Comparison of ENCODE assay signal across 26 cellular contexts in the genomic region with DNA sequence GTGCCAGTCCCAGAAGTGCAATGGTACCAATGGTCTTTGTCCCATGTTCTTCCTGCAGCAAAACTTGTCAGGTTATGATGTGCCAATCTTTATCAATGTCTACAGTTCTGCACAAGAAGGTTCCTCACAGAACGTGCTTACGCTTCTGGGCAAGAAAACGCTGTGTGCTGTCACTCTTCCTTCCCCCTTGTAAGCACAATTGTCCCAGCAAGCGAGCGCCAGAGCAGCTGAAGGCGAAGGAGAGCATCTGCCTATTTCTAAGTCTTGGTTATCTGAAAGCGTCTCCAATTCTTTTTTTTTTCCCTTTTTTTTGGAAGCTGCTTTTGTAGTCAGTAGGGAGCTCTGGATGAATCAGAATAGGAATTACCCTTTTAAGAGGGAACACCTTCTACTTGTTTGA.
DNase-seq lines count a peak whose midpoint lies in the region; ATAC-seq, FAIRE-seq and TF ChIP-seq lines count a peak whose summit lies in the region.
"Had no signal": no experiment of that assay in that cellular context is flagged by ENCODE, and none has a peak within 500 bp of the region (broad histone marks: within the 10 kb centered on the region; RNA-seq: fewer than 3 reads in every experiment).

No MANE protein-coding gene starts in this region.

- H3K4me1 ChIP-seq in osteoblast (ENCODE audit: insufficient read depth, low read length) (no peaks in the 10 kb centered on the region), SK-N-SH (ENCODE audit: control insufficient read depth in 1 of 2, insufficient read depth in 2 of 2, low read depth in 1 of 2, low read length in 1 of 2) (peaks cover 0 to 8% of the 10 kb centered on the region in 2 experiments; a peak in 1 of 4 replicates)
- H3K4me1 ChIP-seq: A549, Caco-2, SJSA1 had no signal

- intact Hi-C loops in head of caudate nucleus (cut with DNase I): no loop called here

- H3K9me2 ChIP-seq in SK-N-SH: no peaks in the 10 kb centered on the region

- H2AFZ ChIP-seq in osteoblast (ENCODE audit: low read length) (no peak overlapping the region), SK-N-SH (ENCODE audit: low read depth) (no peak overlapping the region; the same call in 1 of the 2 replicates)
- H2AFZ ChIP-seq: GM23248 had no signal

- H3K4me1 Mint-ChIP-seq in WTC11 (peaks cover 22% of the 10 kb centered on the region), type B pancreatic cell (ENCODE audit: unreplicated experiment) (no peaks in the 10 kb centered on the region)
- H3K4me1 Mint-ChIP-seq: B cell had no signal

- H3K9me3 Mint-ChIP-seq in WTC11 (no peaks in the 10 kb centered on the region), type B pancreatic cell (no peaks in the 10 kb centered on the region)
- H3K9me3 Mint-ChIP-seq: H9 had no signal

- H3K27ac ChIP-seq in osteoblast (ENCODE audit: low read depth, low read length): no peak overlapping the region
- H3K27ac ChIP-seq in SK-N-SH (ENCODE audit: low read depth in 2 of 2, low read length in 1 of 2): no peak overlapping the region
- H3K27ac ChIP-seq: A549, C4-2B, GM23248, PC-9, SJSA1 had no signal

- no peak for ATAC-seq in WTC11
- ATAC-seq: A549; CD8-positive, alpha-beta T cell had no signal

- no peak for TF ChIP-seq RAD21 in SK-N-SH (IDR thresholded peaks at IDR 0.05; ENCODE audit: low read length)

- H3K4me2 ChIP-seq in osteoblast (ENCODE audit: insufficient read depth, low read length) (no peak overlapping the region), SK-N-SH (no peak overlapping the region)
- H3K4me2 ChIP-seq: A549, PC-9 had no signal

- TF ChIP-seq CTCF in WTC11 (IDR thresholded peaks at IDR 0.05) (no peak), osteoblast (IDR thresholded peaks at IDR 0.05; ENCODE audit: extremely low read depth, low read depth, low read length) (no peak), type B pancreatic cell (conservative IDR thresholded peaks at IDR 0.05) (no peak), SK-N-SH (IDR thresholded peaks at IDR 0.05) (no peak)

- H3K36me3 ChIP-seq in osteoblast (ENCODE audit: insufficient read depth, low read length) (no peaks in the 10 kb centered on the region), SK-N-SH (replicated peaks in 1 of 2; ENCODE audit: control insufficient read depth in 1 of 2, insufficient read depth in 2 of 2, low read length in 1 of 2) (no peaks in the 10 kb centered on the region)
- H3K36me3 ChIP-seq: MG63, SJSA1 had no signal

- no peak overlapping the region for H3K4me3 Mint-ChIP-seq in WTC11
- no peak overlapping the region for H3K4me3 Mint-ChIP-seq in type B pancreatic cell
- H3K4me3 Mint-ChIP-seq: B cell; CD8-positive, alpha-beta T cell; H9 had no signal

- H3K27ac Mint-ChIP-seq in WTC11: 0 out of 2 replicates have a peak overlapping the region, but pooled peaks have one; percentile 16
- H3K27ac Mint-ChIP-seq in type B pancreatic cell: no peak overlapping the region
- H3K27ac Mint-ChIP-seq: B cell; CD8-positive, alpha-beta T cell had no signal

- no peak for TF ChIP-seq EP300 in SK-N-SH (IDR thresholded peaks at IDR 0.05; ENCODE audit: borderline replicate concordance in 1 of 2, low read depth in 1 of 2, low read length in 1 of 2)

- no peaks in the 10 kb centered on the region for H3F3A ChIP-seq in SK-N-SH (replicated peaks; ENCODE audit: insufficient read depth)

- H4K20me1 ChIP-seq in osteoblast (ENCODE audit: insufficient read depth, low read length): no peaks in the 10 kb centered on the region
- no peaks in the 10 kb centered on the region for H4K20me1 ChIP-seq in SK-N-SH (ENCODE audit: insufficient read depth)

- CTCF ChIA-PET in WTC11 (lab: Charles Lee) (interaction anchor here (1.0 to 1.1 kb wide), 2 partner anchors 158 to 210 kb away, joined by 3 to 6 read pairs; no protein-coding TSS in a partner anchor), SK-N-SH (lab: Yijun Ruan, JAX) (interaction anchor here (0.6 to 2.0 kb wide), 2 partner anchors 23 to 1277 kb away, joined by 4 read pairs; no protein-coding TSS in a partner anchor)

- H3K36me3 Mint-ChIP-seq in WTC11: no peaks in the 10 kb centered on the region
- H3K36me3 Mint-ChIP-seq in type B pancreatic cell: no peaks in the 10 kb centered on the region
- H3K36me3 Mint-ChIP-seq: CD8-positive, alpha-beta T cell had no signal

- peak; percentile 27 for FAIRE-seq in H54 (lab: Jason Lieb, UNC)
- FAIRE-seq: A549, G401.6 had no signal

- WGBS in SK-N-SH (ENCODE audit: low lambda C conversion rate): 28% methylated on average over 7 of the region's 7 CpGs

- H3K27me3 ChIP-seq in osteoblast (ENCODE audit: insufficient read depth, low read length): no peaks in the 10 kb centered on the region
- no peaks in the 10 kb centered on the region; the same call in 1 of the 2 replicates for H3K27me3 ChIP-seq in SK-N-SH (ENCODE audit: insufficient read depth)
- H3K27me3 ChIP-seq: MG63, SJSA1 had no signal

- POLR2A ChIA-PET in WTC11 (lab: Charles Lee) (interaction anchor here (0.5 kb wide), 1 partner anchor 1049 kb away, joined by 4 read pairs; no protein-coding TSS in a partner anchor), SK-N-SH (lab: Yijun Ruan, JAX) (no interaction called here)

- H3K79me2 ChIP-seq in osteoblast (ENCODE audit: insufficient read depth, low read length) (no peaks in the 10 kb centered on the region), SK-N-SH (ENCODE audit: insufficient read depth) (no peaks in the 10 kb centered on the region)

- no peaks in the 10 kb centered on the region for H3K9me3 ChIP-seq in osteoblast (ENCODE audit: low read depth, low read length)
- H3K9me3 ChIP-seq in SK-N-SH: no peaks in the 10 kb centered on the region
- H3K9me3 ChIP-seq: A549, Caco-2, MG63, SJSA1 had no signal

- DNase-seq in H54 (ENCODE audit: insufficient read length, low spot score) (no peak), WTC11 (ENCODE audit: low spot score) (no peak), head of caudate nucleus (peak in 22 of 42 donors; percentile 6 to 60 (median 20)), osteoblast (ENCODE audit: insufficient read length, low spot score, missing footprints) (peak; percentile 1), type B pancreatic cell (ENCODE audit: extremely low spot score, unreplicated experiment) (no peak), SK-N-SH (no peak), erythroblast (lab: John Stamatoyannopoulos, UW) (no peak), NCI-H1436 treated with DMSO at 0.1 percent for 48 hours (lab: John Stamatoyannopoulos, UW) (no peak)
- DNase-seq: Caco-2; CD8-positive, alpha-beta T cell; GM23248; H9; IMR-90; KG1; MG63; NCI-H1105 treated with DMSO at 0.1 percent for 48 hours; NCI-H2029; NCI-H2227 treated with DMSO at 0.1 percent for 48 hours; NCI-H510A treated with DMSO at 0.1 percent for 48 hours; PC-9; Right ventricle myocardium superior had no signal

- TF ChIP-seq POLR2A in H54 (IDR thresholded peaks at IDR 0.05; ENCODE audit: low read depth, low read length): no peak
- no peak for TF ChIP-seq POLR2A in erythroblast (IDR thresholded peaks at IDR 0.05; ENCODE audit: low read length)

- H3K9ac ChIP-seq in SK-N-SH: no peak overlapping the region
- H3K9ac ChIP-seq: GM23248 had no signal

- H3K27me3 Mint-ChIP-seq in WTC11 (ENCODE audit: low read depth) (no peaks in the 10 kb centered on the region), type B pancreatic cell (peaks cover 14% of the 10 kb centered on the region)
- H3K27me3 Mint-ChIP-seq: B cell had no signal

- H3K4me3 ChIP-seq in osteoblast (ENCODE audit: insufficient read depth, low read length): no peak overlapping the region
- H3K4me3 ChIP-seq in SK-N-SH (ENCODE audit: low read depth in 2 of 2, low read length in 1 of 2): no peak overlapping the region
- H3K4me3 ChIP-seq: A549, GM23248, MG63, PC-9, SJSA1 had no signal

TF ChIP-seq in WTC11, 78 proteins besides CTCF, POLR2A, EP300 and RAD21 (continues in another document):
- TF ChIP-seq TEAD4 (CRISPR knock-in tag; IDR thresholded peaks at IDR 0.05) (no peak), RELA (CRISPR knock-in tag; IDR thresholded peaks at IDR 0.05; ENCODE audit: borderline replicate concordance) (no peak)
- TF ChIP-seq, protein P1, sequence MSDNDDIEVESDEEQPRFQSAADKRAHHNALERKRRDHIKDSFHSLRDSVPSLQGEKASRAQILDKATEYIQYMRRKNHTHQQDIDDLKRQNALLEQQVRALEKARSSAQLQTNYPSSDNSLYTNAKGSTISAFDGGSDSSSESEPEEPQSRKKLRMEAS (CRISPR knock-in tag; IDR thresholded peaks at IDR 0.05): no peak
- TF ChIP-seq, protein P2, sequence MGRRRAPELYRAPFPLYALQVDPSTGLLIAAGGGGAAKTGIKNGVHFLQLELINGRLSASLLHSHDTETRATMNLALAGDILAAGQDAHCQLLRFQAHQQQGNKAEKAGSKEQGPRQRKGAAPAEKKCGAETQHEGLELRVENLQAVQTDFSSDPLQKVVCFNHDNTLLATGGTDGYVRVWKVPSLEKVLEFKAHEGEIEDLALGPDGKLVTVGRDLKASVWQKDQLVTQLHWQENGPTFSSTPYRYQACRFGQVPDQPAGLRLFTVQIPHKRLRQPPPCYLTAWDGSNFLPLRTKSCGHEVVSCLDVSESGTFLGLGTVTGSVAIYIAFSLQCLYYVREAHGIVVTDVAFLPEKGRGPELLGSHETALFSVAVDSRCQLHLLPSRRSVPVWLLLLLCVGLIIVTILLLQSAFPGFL (CRISPR knock-in tag; IDR thresholded peaks at IDR 0.05; ENCODE audit: borderline replicate concordance): no peak

TF ChIP-seq in SK-N-SH, 30 proteins besides CTCF, POLR2A, EP300 and RAD21:
- TF ChIP-seq, protein P3, sequence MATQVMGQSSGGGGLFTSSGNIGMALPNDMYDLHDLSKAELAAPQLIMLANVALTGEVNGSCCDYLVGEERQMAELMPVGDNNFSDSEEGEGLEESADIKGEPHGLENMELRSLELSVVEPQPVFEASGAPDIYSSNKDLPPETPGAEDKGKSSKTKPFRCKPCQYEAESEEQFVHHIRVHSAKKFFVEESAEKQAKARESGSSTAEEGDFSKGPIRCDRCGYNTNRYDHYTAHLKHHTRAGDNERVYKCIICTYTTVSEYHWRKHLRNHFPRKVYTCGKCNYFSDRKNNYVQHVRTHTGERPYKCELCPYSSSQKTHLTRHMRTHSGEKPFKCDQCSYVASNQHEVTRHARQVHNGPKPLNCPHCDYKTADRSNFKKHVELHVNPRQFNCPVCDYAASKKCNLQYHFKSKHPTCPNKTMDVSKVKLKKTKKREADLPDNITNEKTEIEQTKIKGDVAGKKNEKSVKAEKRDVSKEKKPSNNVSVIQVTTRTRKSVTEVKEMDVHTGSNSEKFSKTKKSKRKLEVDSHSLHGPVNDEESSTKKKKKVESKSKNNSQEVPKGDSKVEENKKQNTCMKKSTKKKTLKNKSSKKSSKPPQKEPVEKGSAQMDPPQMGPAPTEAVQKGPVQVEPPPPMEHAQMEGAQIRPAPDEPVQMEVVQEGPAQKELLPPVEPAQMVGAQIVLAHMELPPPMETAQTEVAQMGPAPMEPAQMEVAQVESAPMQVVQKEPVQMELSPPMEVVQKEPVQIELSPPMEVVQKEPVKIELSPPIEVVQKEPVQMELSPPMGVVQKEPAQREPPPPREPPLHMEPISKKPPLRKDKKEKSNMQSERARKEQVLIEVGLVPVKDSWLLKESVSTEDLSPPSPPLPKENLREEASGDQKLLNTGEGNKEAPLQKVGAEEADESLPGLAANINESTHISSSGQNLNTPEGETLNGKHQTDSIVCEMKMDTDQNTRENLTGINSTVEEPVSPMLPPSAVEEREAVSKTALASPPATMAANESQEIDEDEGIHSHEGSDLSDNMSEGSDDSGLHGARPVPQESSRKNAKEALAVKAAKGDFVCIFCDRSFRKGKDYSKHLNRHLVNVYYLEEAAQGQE (IDR thresholded peaks at IDR 0.05; ENCODE audit: low read depth, low read length): no peak

Comparison
In these comparisons a context has a peak if more than half of its experiments do, and no peak if none do; other contexts are left out.
1. DNase-seq: peak in head of caudate nucleus (22 of 42) and osteoblast (single experiment); none in H54 (single experiment), WTC11 (single experiment), type B pancreatic cell (single experiment), SK-N-SH (single experiment), erythroblast (0 of 2) and NCI-H1436 treated with DMSO at 0.1 percent for 48 hours (single experiment).